ENCODE assay signal across 10 cellular contexts in genomic region chr3:38022887-38023709, GRCh38. TPM values are rescaled to one million over a fixed set of nuclear protein-coding genes. Genes with fewer than 3 reads are reported as not detected.
A peak's percentile ranks its signal among the peaks of the same experiment; 100 is the strongest.
DNase-seq lines count a peak whose midpoint lies in the region; ATAC-seq, FAIRE-seq and TF ChIP-seq lines count a peak whose summit lies in the region.
"Had no signal": no experiment of that assay in that cellular context is flagged by ENCODE, and none has a peak within 500 bp of the region (broad histone marks: within the 10 kb centered on the region; RNA-seq: fewer than 3 reads in every experiment).

No MANE protein-coding gene starts in this region.

- CTCF ChIA-PET in activated naive CD4-positive, alpha-beta T cell treated with anti-CD3 and anti-CD28 coated beads, Interleukin-2, amount 10 ng/mL, durations not matched to agents 7 days and 5 days (lab: Charles Lee) = interaction anchor here (1.0 to 2.1 kb wide), 5 partner anchors 12 to 323 kb away, joined by 3 to 10 read pairs (median 3); no protein-coding TSS in a partner anchor

- peaks cover 12% of the 10 kb centered on the region for H3K27me3 Mint-ChIP-seq in activated naive CD4-positive, alpha-beta T cell treated with anti-CD3 and anti-CD28 coated beads, Interleukin-2, amount 10 ng/mL, durations not matched to agents 7 days and 5 days

- intact Hi-C loops in lower lobe of right lung (cut with DNase I) = no loop called here

- no peak for TF ChIP-seq EP300 in suprapubic skin (IDR thresholded peaks at IDR 0.05)

- 74% methylated on average over 5 of the region's 6 CpGs for WGBS in suprapubic skin

- H3K9me3 ChIP-seq in lower lobe of right lung = no peaks in the 10 kb centered on the region
- H3K9me3 ChIP-seq in suprapubic skin = no peaks in the 10 kb centered on the region

- TF ChIP-seq POLR2A in suprapubic skin (IDR thresholded peaks at IDR 0.05) = no peak

- H3K9me3 Mint-ChIP-seq in activated naive CD4-positive, alpha-beta T cell treated with anti-CD3 and anti-CD28 coated beads, Interleukin-2, amount 10 ng/mL, durations not matched to agents 7 days and 5 days = no peaks in the 10 kb centered on the region

- H3K27ac Mint-ChIP-seq in activated naive CD4-positive, alpha-beta T cell treated with anti-CD3 and anti-CD28 coated beads, Interleukin-2, amount 10 ng/mL, durations not matched to agents 7 days and 5 days = peak overlapping the region; percentile 96

- no peak for ATAC-seq in lower lobe of right lung

- TF ChIP-seq CTCF in lower lobe of right lung (IDR thresholded peaks at IDR 0.05) (no peak), suprapubic skin (IDR thresholded peaks at IDR 0.05) (no peak)

- H3K4me1 Mint-ChIP-seq in activated naive CD4-positive, alpha-beta T cell treated with anti-CD3 and anti-CD28 coated beads, Interleukin-2, amount 10 ng/mL, durations not matched to agents 7 days and 5 days = peaks cover 37% of the 10 kb centered on the region

- peaks cover 17% of the 10 kb centered on the region for H3K36me3 Mint-ChIP-seq in activated naive CD4-positive, alpha-beta T cell treated with anti-CD3 and anti-CD28 coated beads, Interleukin-2, amount 10 ng/mL, durations not matched to agents 7 days and 5 days

- peak overlapping the region; percentile 78 for H3K4me3 Mint-ChIP-seq in activated naive CD4-positive, alpha-beta T cell treated with anti-CD3 and anti-CD28 coated beads, Interleukin-2, amount 10 ng/mL, durations not matched to agents 7 days and 5 days

- H3K36me3 ChIP-seq in lower lobe of right lung = peaks cover 18% of the 10 kb centered on the region
- H3K36me3 ChIP-seq in suprapubic skin = peaks cover 21% of the 10 kb centered on the region

- peak overlapping the region; percentile 99 for H3K27ac ChIP-seq in angular gyrus (ENCODE audit: low read depth, low read length)
- peak overlapping the region; percentile 90 for H3K27ac ChIP-seq in lower lobe of right lung
- no peak overlapping the region for H3K27ac ChIP-seq in suprapubic skin

- H3K27me3 ChIP-seq in lower lobe of right lung (ENCODE audit: low read depth) = no peaks in the 10 kb centered on the region
- H3K27me3 ChIP-seq in suprapubic skin = no peaks in the 10 kb centered on the region

- H3K4me3 ChIP-seq in lower lobe of right lung = peak overlapping the region; percentile 85
- peak overlapping the region; percentile 77 for H3K4me3 ChIP-seq in suprapubic skin

- H3K4me1 ChIP-seq in lower lobe of right lung = peaks cover 30% of the 10 kb centered on the region
- H3K4me1 ChIP-seq in suprapubic skin = peaks cover 52% of the 10 kb centered on the region

- no peak for DNase-seq in activated naive CD4-positive, alpha-beta T cell treated with anti-CD3 and anti-CD28 coated beads, Interleukin-2, amount 10 ng/mL, durations not matched to agents 7 days and 5 days
- DNase-seq in activated naive CD4-positive, alpha-beta T cell treated with anti-CD3 and anti-CD28 coated beads, Interleukin-2, amount 50 U/mL, for 16 hours = no peak
- DNase-seq in lower lobe of right lung (peak; percentile 41), suprapubic skin (ENCODE audit: low spot score in 2 of 2) (peak in 1 of 2 donors; percentile 56), NCI-H187 (lab: John Stamatoyannopoulos, UW) (no peak), frontal cortex (ENCODE audit: low spot score in 2 of 2) (no peak), AG08395 (ENCODE audit: low spot score) (no peak)
- DNase-seq: SHP77 treated with DMSO at 0.1 percent for 48 hours had no signal

- no peak for FAIRE-seq in frontal cortex (lab: Jason Lieb, UNC)
- FAIRE-seq: GM18507 had no signal

RNA-seq across cellular contexts. Expression of gene PLCD1, which starts 6.3 kb away (rescaled TPM):
- 30.1 TPM for total RNA-seq in lower lobe of right lung
- total RNA-seq in suprapubic skin = 10 to 100 TPM; 32.3 to 42.2 (median 39.3) TPM
- 4.1 TPM for total RNA-seq in frontal cortex

RNA-seq across cellular contexts. Expression of gene DLEC1, which starts 15.9 kb away (rescaled TPM):
- total RNA-seq in lower lobe of right lung = 15.0 TPM
- total RNA-seq in suprapubic skin = 1 to 10 TPM in 1 of 4 donors, under 1 TPM in 3; 0.19 to 2.1 (median 0.50) TPM
- total RNA-seq in frontal cortex = 0.41 TPM

RNA-seq across cellular contexts. Expression of gene VILL, which starts 32.5 kb away (rescaled TPM):
- total RNA-seq in lower lobe of right lung (12.5 TPM), suprapubic skin (10 to 100 TPM; 13.2 to 16.7 (median 15.0) TPM), frontal cortex (9.8 TPM)
